Comparison of ENCODE assay signal across 2 cellular contexts in the genomic region with DNA sequence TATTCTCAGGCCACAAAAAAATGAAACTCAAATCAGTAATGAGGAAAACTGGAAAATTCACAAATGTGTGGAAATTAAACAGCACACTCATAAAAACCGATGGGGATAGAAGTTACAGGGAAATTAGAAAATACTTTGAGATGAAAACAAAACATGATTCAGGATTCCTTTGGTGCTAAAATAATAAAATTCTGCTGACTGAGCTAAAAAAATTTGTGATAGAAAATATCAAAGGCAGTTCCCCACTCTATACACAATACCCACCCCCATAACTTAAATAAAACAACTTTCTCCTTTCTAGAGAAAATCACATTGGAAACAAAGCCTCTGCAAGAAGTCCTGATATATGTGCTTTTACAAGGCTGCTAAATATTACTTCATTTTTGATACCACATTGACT.
TF ChIP-seq lines count a peak whose summit lies in the region.

No MANE protein-coding gene starts in this region.

TF ChIP-seq in A549, 52 proteins besides CTCF, POLR2A, EP300 and RAD21:
- TF ChIP-seq CBX8 (IDR thresholded peaks at IDR 0.05) (no peak), MAFK (IDR thresholded peaks at IDR 0.05; ENCODE audit: partially characterized antibody) (peak; percentile 96)

TF ChIP-seq in IMR-90, 13 proteins besides CTCF, POLR2A, EP300 and RAD21:
- no peak for TF ChIP-seq MXI1 (IDR thresholded peaks at IDR 0.05; ENCODE audit: borderline replicate concordance, low read depth, low read length)
- TF ChIP-seq CEBPB (IDR thresholded peaks at IDR 0.05; ENCODE audit: low read depth, low read length): no peak
- TF ChIP-seq MAFK (IDR thresholded peaks at IDR 0.05; ENCODE audit: low read depth, low read length): peak; percentile 96
